ENCODE assay signal across 24 cellular contexts in the genomic region with DNA sequence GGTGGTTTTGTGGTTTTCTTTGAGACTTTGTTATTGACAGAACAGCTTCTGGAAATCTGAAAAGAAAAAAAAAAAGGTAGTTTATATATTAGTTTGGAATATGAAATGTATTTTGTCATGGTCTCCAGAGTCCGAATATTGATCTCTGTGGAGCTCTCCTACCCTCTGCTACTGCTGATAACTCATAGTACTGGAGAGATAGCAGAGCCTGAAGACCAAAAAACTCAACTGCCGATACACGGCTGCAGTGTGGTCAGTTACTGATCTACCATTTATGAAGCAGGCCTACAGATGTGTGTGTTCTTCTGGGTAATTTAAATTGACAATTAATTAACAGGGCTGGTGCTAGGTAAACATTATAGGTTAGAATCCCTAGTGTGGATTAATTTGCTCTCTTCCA. TPM values are rescaled to one million over a fixed set of nuclear protein-coding genes. Genes with fewer than 3 reads are reported as not detected.
A peak's percentile ranks its signal among the peaks of the same experiment; 100 is the strongest.
DNase-seq lines count a peak whose midpoint lies in the region; ATAC-seq, FAIRE-seq and TF ChIP-seq lines count a peak whose summit lies in the region.
"Had no signal": no experiment of that assay in that cellular context is flagged by ENCODE, and none has a peak within 500 bp of the region (broad histone marks: within the 10 kb centered on the region; RNA-seq: fewer than 3 reads in every experiment).

No MANE protein-coding gene starts in this region.

- POLR2A ChIA-PET in activated CD8-positive, alpha-beta T cell treated with anti-CD3 and anti-CD28 coated beads for 36 hours (lab: Charles Lee), result interaction anchor here (0.8 kb wide), 1 partner anchor 17 kb away, joined by 3 read pairs; no protein-coding TSS in a partner anchor
- POLR2A ChIA-PET in activated CD8-positive, alpha-beta T cell treated with anti-CD3 and anti-CD28 coated beads, Interleukin-2, amount 10 ng/mL, durations not matched to agents 7 days and 5 days (lab: Charles Lee), result interaction anchor here (0.9 kb wide), 1 partner anchor 119 kb away, joined by 4 read pairs; no protein-coding TSS in a partner anchor

- H3K4me3 Mint-ChIP-seq in activated CD8-positive, alpha-beta T cell treated with anti-CD3 and anti-CD28 coated beads for 36 hours, result no peak overlapping the region
- H3K4me3 Mint-ChIP-seq in activated CD8-positive, alpha-beta T cell treated with anti-CD3 and anti-CD28 coated beads, Interleukin-2, amount 10 ng/mL, durations not matched to agents 7 days and 5 days, result no peak overlapping the region
- no peak overlapping the region for H3K4me3 Mint-ChIP-seq in stimulated activated naive CD8-positive, alpha-beta T cell treated with anti-CD3 and anti-CD28 coated beads, Interleukin-15, Interleukin-2, amounts not matched to agents 100 ng/mL and 50 ng/mL, for 24 hours
- H3K4me3 Mint-ChIP-seq in stimulated activated naive CD8-positive, alpha-beta T cell treated with anti-CD3 and anti-CD28 coated beads, Interleukin-15, amount 100 ng/mL, for 72 hours, result no peak overlapping the region
- H3K4me3 Mint-ChIP-seq in type B pancreatic cell, result peak overlapping the region; percentile 21
- H3K4me3 Mint-ChIP-seq: CD14-positive monocyte had no signal

- no peak for DNase-seq in activated CD8-positive, alpha-beta T cell treated with anti-CD3 and anti-CD28 coated beads for 36 hours
- DNase-seq in activated CD8-positive, alpha-beta T cell treated with anti-CD3 and anti-CD28 coated beads, Interleukin-2, amount 10 ng/mL, durations not matched to agents 7 days and 5 days, result no peak
- DNase-seq in stimulated activated naive CD8-positive, alpha-beta T cell treated with anti-CD3 and anti-CD28 coated beads, Interleukin-15, amount 100 ng/mL, for 72 hours, result no peak
- DNase-seq in type B pancreatic cell (ENCODE audit: extremely low spot score, unreplicated experiment) (no peak), DMS53 treated with DMSO at 0.1 percent for 48 hours (lab: John Stamatoyannopoulos, UW; ENCODE audit: unreplicated experiment) (no peak)
- DNase-seq: 8988T; DMS153; EL; GM23248; Kasumi-1; MG63; NCI-H1092; NCI-H1694; NCI-H2081 treated with DMSO at 0.1 percent for 48 hours; NCI-H510A; NCI-H748 treated with DMSO at 0.1 percent for 48 hours; NK-92 treated with Interleukin-12 subunit alpha and Interleukin-12 subunit beta, amount 100 ng/mL, for 24 hours; Right ventricle myocardium superior had no signal

- ATAC-seq in activated CD8-positive, alpha-beta T cell treated with anti-CD3 and anti-CD28 coated beads for 36 hours, result no peak
- ATAC-seq in activated CD8-positive, alpha-beta T cell treated with anti-CD3 and anti-CD28 coated beads, Interleukin-2, amount 10 ng/mL, durations not matched to agents 7 days and 5 days, result no peak
- ATAC-seq in stimulated activated naive CD8-positive, alpha-beta T cell treated with anti-CD3 and anti-CD28 coated beads, Interleukin-15, amount 100 ng/mL, for 72 hours, result no peak
- ATAC-seq in HG03108 (IDR thresholded peaks at IDR 0.05; ENCODE audit: unreplicated experiment), result no peak
- ATAC-seq: GM12878 had no signal

- H3K27ac Mint-ChIP-seq in activated CD8-positive, alpha-beta T cell treated with anti-CD3 and anti-CD28 coated beads for 36 hours, result peak overlapping the region; percentile 7
- H3K27ac Mint-ChIP-seq in activated CD8-positive, alpha-beta T cell treated with anti-CD3 and anti-CD28 coated beads, Interleukin-2, amount 10 ng/mL, durations not matched to agents 7 days and 5 days, result no peak overlapping the region
- peak overlapping the region; percentile 40 for H3K27ac Mint-ChIP-seq in stimulated activated naive CD8-positive, alpha-beta T cell treated with anti-CD3 and anti-CD28 coated beads, Interleukin-15, Interleukin-2, amounts not matched to agents 100 ng/mL and 50 ng/mL, for 24 hours
- no peak overlapping the region for H3K27ac Mint-ChIP-seq in stimulated activated naive CD8-positive, alpha-beta T cell treated with anti-CD3 and anti-CD28 coated beads, Interleukin-15, amount 100 ng/mL, for 72 hours
- H3K27ac Mint-ChIP-seq in type B pancreatic cell, result no peak overlapping the region

- H3K36me3 Mint-ChIP-seq in activated CD8-positive, alpha-beta T cell treated with anti-CD3 and anti-CD28 coated beads for 36 hours (ENCODE audit: low read depth), result peaks cover 51% of the 10 kb centered on the region
- peaks cover 56% of the 10 kb centered on the region for H3K36me3 Mint-ChIP-seq in activated CD8-positive, alpha-beta T cell treated with anti-CD3 and anti-CD28 coated beads, Interleukin-2, amount 10 ng/mL, durations not matched to agents 7 days and 5 days (ENCODE audit: low read depth)
- peaks cover 52% of the 10 kb centered on the region for H3K36me3 Mint-ChIP-seq in stimulated activated naive CD8-positive, alpha-beta T cell treated with anti-CD3 and anti-CD28 coated beads, Interleukin-15, Interleukin-2, amounts not matched to agents 100 ng/mL and 50 ng/mL, for 24 hours (ENCODE audit: low read depth)
- peaks cover 35% of the 10 kb centered on the region for H3K36me3 Mint-ChIP-seq in type B pancreatic cell

- no peak for TF ChIP-seq CTCF in activated CD8-positive, alpha-beta T cell treated with anti-CD3 and anti-CD28 coated beads for 36 hours (IDR thresholded peaks at IDR 0.05)
- TF ChIP-seq CTCF in type B pancreatic cell (conservative IDR thresholded peaks at IDR 0.05), result no peak

- H3K4me1 Mint-ChIP-seq in activated CD8-positive, alpha-beta T cell treated with anti-CD3 and anti-CD28 coated beads for 36 hours (ENCODE audit: low read depth), result peaks cover 18% of the 10 kb centered on the region
- peaks cover 29% of the 10 kb centered on the region for H3K4me1 Mint-ChIP-seq in activated CD8-positive, alpha-beta T cell treated with anti-CD3 and anti-CD28 coated beads, Interleukin-2, amount 10 ng/mL, durations not matched to agents 7 days and 5 days (ENCODE audit: low read depth)
- H3K4me1 Mint-ChIP-seq in stimulated activated naive CD8-positive, alpha-beta T cell treated with anti-CD3 and anti-CD28 coated beads, Interleukin-15, Interleukin-2, amounts not matched to agents 100 ng/mL and 50 ng/mL, for 24 hours (ENCODE audit: low read depth), result peaks cover 16% of the 10 kb centered on the region
- peaks cover 20% of the 10 kb centered on the region for H3K4me1 Mint-ChIP-seq in stimulated activated naive CD8-positive, alpha-beta T cell treated with anti-CD3 and anti-CD28 coated beads, Interleukin-15, amount 100 ng/mL, for 72 hours
- peaks cover 25% of the 10 kb centered on the region for H3K4me1 Mint-ChIP-seq in type B pancreatic cell (ENCODE audit: unreplicated experiment)

- intact Hi-C loops in activated CD8-positive, alpha-beta T cell treated with anti-CD3 and anti-CD28 coated beads for 36 hours (cut with micrococcal nuclease), result no loop called here

- H3K27me3 Mint-ChIP-seq in activated CD8-positive, alpha-beta T cell treated with anti-CD3 and anti-CD28 coated beads for 36 hours, result no peaks in the 10 kb centered on the region
- no peaks in the 10 kb centered on the region for H3K27me3 Mint-ChIP-seq in activated CD8-positive, alpha-beta T cell treated with anti-CD3 and anti-CD28 coated beads, Interleukin-2, amount 10 ng/mL, durations not matched to agents 7 days and 5 days (ENCODE audit: low read depth)
- no peaks in the 10 kb centered on the region for H3K27me3 Mint-ChIP-seq in stimulated activated naive CD8-positive, alpha-beta T cell treated with anti-CD3 and anti-CD28 coated beads, Interleukin-15, Interleukin-2, amounts not matched to agents 100 ng/mL and 50 ng/mL, for 24 hours
- no peaks in the 10 kb centered on the region for H3K27me3 Mint-ChIP-seq in stimulated activated naive CD8-positive, alpha-beta T cell treated with anti-CD3 and anti-CD28 coated beads, Interleukin-15, amount 100 ng/mL, for 72 hours
- H3K27me3 Mint-ChIP-seq in type B pancreatic cell, result no peaks in the 10 kb centered on the region

- H3K9me3 Mint-ChIP-seq in activated CD8-positive, alpha-beta T cell treated with anti-CD3 and anti-CD28 coated beads for 36 hours, result no peaks in the 10 kb centered on the region
- no peaks in the 10 kb centered on the region for H3K9me3 Mint-ChIP-seq in activated CD8-positive, alpha-beta T cell treated with anti-CD3 and anti-CD28 coated beads, Interleukin-2, amount 10 ng/mL, durations not matched to agents 7 days and 5 days (ENCODE audit: insufficient read depth)
- no peaks in the 10 kb centered on the region for H3K9me3 Mint-ChIP-seq in stimulated activated naive CD8-positive, alpha-beta T cell treated with anti-CD3 and anti-CD28 coated beads, Interleukin-15, Interleukin-2, amounts not matched to agents 100 ng/mL and 50 ng/mL, for 24 hours
- H3K9me3 Mint-ChIP-seq in stimulated activated naive CD8-positive, alpha-beta T cell treated with anti-CD3 and anti-CD28 coated beads, Interleukin-15, amount 100 ng/mL, for 72 hours, result no peaks in the 10 kb centered on the region
- no peaks in the 10 kb centered on the region for H3K9me3 Mint-ChIP-seq in type B pancreatic cell
- H3K9me3 Mint-ChIP-seq: CD14-positive monocyte had no signal

- CTCF ChIA-PET in activated CD8-positive, alpha-beta T cell treated with anti-CD3 and anti-CD28 coated beads for 36 hours (lab: Charles Lee), result interaction anchor here (0.8 kb wide), 1 partner anchor 91 kb away, joined by 3 read pairs; no protein-coding TSS in a partner anchor
- CTCF ChIA-PET in activated CD8-positive, alpha-beta T cell treated with anti-CD3 and anti-CD28 coated beads, Interleukin-2, amount 10 ng/mL, durations not matched to agents 7 days and 5 days (lab: Charles Lee), result interaction anchor here (1.2 to 2.2 kb wide), 3 partner anchors 17 to 491 kb away, joined by 3 to 8 read pairs (median 6); no protein-coding TSS in a partner anchor

- FAIRE-seq in islet of Langerhans (lab: Jason Lieb, UNC), result peak; percentile 69
- FAIRE-seq: GM12878, GM19239 had no signal

RNA-seq across cellular contexts. Expression of gene FAM120A, which starts 3.8 kb away (rescaled TPM):
- 100 to 1,000 TPM; 121 to 125 TPM for total RNA-seq in activated CD8-positive, alpha-beta T cell treated with anti-CD3 and anti-CD28 coated beads for 36 hours
- total RNA-seq in activated CD8-positive, alpha-beta T cell treated with anti-CD3 and anti-CD28 coated beads, Interleukin-2, amount 10 ng/mL, durations not matched to agents 7 days and 5 days, result 100 to 1,000 TPM; 139 to 141 TPM
- 72.5 and 89.4 TPM in 2 replicates for total RNA-seq in type B pancreatic cell (ENCODE audit: low replicate concordance)

RNA-seq across cellular contexts. Expression of gene FAM120AOS, which starts 5.7 kb away (rescaled TPM):
- total RNA-seq in activated CD8-positive, alpha-beta T cell treated with anti-CD3 and anti-CD28 coated beads for 36 hours, result 10 to 100 TPM; 32.8 to 36.4 TPM
- 10 to 100 TPM; 35.1 to 36.5 TPM for total RNA-seq in activated CD8-positive, alpha-beta T cell treated with anti-CD3 and anti-CD28 coated beads, Interleukin-2, amount 10 ng/mL, durations not matched to agents 7 days and 5 days
- total RNA-seq in type B pancreatic cell (ENCODE audit: low replicate concordance), result 42.1 and 46.7 TPM in 2 replicates

Comparison
In these comparisons a context has a peak if more than half of its experiments do, and no peak if none do; other contexts are left out.
1. H3K27ac Mint-ChIP-seq: peak in activated CD8-positive, alpha-beta T cell treated with anti-CD3 and anti-CD28 coated beads for 36 hours (single experiment) and stimulated activated naive CD8-positive, alpha-beta T cell treated with anti-CD3 and anti-CD28 coated beads, Interleukin-15, Interleukin-2, amounts not matched to agents 100 ng/mL and 50 ng/mL, for 24 hours (single experiment); none in activated CD8-positive, alpha-beta T cell treated with anti-CD3 and anti-CD28 coated beads, Interleukin-2, amount 10 ng/mL, durations not matched to agents 7 days and 5 days (single experiment), stimulated activated naive CD8-positive, alpha-beta T cell treated with anti-CD3 and anti-CD28 coated beads, Interleukin-15, amount 100 ng/mL, for 72 hours (0 of 2) and type B pancreatic cell (single experiment).